Comparison of ENCODE assay signal across 1 cellular context in the genomic region with DNA sequence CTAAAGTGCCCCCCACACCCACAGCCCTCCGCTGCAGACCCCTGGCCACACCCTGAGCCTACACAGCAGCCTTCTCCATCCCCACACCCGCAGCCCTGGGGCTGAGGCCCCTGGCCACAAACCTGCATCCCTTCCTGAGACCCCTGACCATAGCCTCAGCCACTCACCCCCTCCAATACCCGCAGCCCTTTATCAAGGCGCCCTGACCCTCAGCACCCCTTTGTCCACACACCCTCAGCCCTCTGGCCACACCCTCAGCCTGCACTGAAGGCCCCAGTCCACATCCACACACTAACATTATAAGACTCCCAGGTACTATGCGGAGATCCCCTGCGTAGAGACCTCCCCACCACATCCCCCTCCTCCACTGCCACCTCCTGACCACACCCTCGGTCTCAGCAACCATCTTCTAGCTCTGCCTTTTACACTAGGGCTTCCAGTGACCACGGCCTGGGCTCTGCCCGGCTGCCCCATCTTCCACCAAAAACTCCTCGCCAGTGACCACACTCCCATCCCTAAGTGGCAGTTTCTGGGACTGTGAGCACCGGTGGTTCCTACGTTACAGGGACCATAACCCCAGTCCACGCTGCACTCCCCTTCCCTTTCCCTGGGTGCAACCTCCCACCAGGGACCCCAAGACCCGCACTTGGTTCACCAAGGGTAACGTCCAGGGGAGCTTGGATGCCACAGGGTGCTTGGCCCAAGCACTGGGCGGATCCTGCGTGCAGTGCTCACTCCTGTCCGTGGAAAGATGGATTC.
TF ChIP-seq lines count a peak whose summit lies in the region.

No MANE protein-coding gene starts in this region.

TF ChIP-seq in HepG2, 621 proteins besides CTCF, POLR2A, EP300 and RAD21:
- no peak for TF ChIP-seq HOXA7 (CRISPR knock-in tag; IDR thresholded peaks at IDR 0.05)
- 0 out of 2 replicates have a peak, but pooled peaks have one; percentile 60 for TF ChIP-seq HES4 (CRISPR knock-in tag; IDR thresholded peaks at IDR 0.05; ENCODE audit: borderline replicate concordance)
- no peak for TF ChIP-seq ONECUT2 (CRISPR knock-in tag; IDR thresholded peaks at IDR 0.05)
- no peak for TF ChIP-seq ISX (CRISPR knock-in tag; conservative IDR thresholded peaks at IDR 0.05)
- TF ChIP-seq FOXJ3 (CRISPR knock-in tag; IDR thresholded peaks at IDR 0.05; ENCODE audit: borderline replicate concordance): no peak
- TF ChIP-seq, protein P1, sequence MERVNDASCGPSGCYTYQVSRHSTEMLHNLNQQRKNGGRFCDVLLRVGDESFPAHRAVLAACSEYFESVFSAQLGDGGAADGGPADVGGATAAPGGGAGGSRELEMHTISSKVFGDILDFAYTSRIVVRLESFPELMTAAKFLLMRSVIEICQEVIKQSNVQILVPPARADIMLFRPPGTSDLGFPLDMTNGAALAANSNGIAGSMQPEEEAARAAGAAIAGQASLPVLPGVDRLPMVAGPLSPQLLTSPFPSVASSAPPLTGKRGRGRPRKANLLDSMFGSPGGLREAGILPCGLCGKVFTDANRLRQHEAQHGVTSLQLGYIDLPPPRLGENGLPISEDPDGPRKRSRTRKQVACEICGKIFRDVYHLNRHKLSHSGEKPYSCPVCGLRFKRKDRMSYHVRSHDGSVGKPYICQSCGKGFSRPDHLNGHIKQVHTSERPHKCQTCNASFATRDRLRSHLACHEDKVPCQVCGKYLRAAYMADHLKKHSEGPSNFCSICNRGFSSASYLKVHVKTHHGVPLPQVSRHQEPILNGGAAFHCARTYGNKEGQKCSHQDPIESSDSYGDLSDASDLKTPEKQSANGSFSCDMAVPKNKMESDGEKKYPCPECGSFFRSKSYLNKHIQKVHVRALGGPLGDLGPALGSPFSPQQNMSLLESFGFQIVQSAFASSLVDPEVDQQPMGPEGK (CRISPR knock-in tag; IDR thresholded peaks at IDR 0.05): 0 out of 2 replicates have a peak, but pooled peaks have one; percentile 0
- TF ChIP-seq HIVEP1 (CRISPR knock-in tag; IDR thresholded peaks at IDR 0.05): no peak
- no peak for TF ChIP-seq KLF13 (CRISPR knock-in tag; IDR thresholded peaks at IDR 0.05)
- TF ChIP-seq PCBP1 (IDR thresholded peaks at IDR 0.05; ENCODE audit: borderline replicate concordance, low read depth, low read length): 0 out of 2 replicates have a peak, but pooled peaks have one; percentile 10
- TF ChIP-seq PHF20 (CRISPR knock-in tag; IDR thresholded peaks at IDR 0.05): no peak
- TF ChIP-seq AGO2 (optimal IDR thresholded peaks at IDR 0.05; ENCODE audit: low read depth, low read length): no peak
- TF ChIP-seq ZNF460 (CRISPR knock-in tag; IDR thresholded peaks at IDR 0.05; ENCODE audit: borderline replicate concordance): no peak
- TF ChIP-seq, protein P2, sequence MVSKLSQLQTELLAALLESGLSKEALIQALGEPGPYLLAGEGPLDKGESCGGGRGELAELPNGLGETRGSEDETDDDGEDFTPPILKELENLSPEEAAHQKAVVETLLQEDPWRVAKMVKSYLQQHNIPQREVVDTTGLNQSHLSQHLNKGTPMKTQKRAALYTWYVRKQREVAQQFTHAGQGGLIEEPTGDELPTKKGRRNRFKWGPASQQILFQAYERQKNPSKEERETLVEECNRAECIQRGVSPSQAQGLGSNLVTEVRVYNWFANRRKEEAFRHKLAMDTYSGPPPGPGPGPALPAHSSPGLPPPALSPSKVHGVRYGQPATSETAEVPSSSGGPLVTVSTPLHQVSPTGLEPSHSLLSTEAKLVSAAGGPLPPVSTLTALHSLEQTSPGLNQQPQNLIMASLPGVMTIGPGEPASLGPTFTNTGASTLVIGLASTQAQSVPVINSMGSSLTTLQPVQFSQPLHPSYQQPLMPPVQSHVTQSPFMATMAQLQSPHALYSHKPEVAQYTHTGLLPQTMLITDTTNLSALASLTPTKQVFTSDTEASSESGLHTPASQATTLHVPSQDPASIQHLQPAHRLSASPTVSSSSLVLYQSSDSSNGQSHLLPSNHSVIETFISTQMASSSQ (IDR thresholded peaks at IDR 0.05; ENCODE audit: low read depth): no peak
- TF ChIP-seq, protein P2 (CRISPR knock-in tag; IDR thresholded peaks at IDR 0.05; ENCODE audit: borderline replicate concordance): 0 out of 2 replicates have a peak, but pooled peaks have one; percentile 4
- 0 out of 2 replicates have a peak, but pooled peaks have one; percentile 53 for TF ChIP-seq CHCHD3 (CRISPR knock-in tag; IDR thresholded peaks at IDR 0.05)
